ENCODE assay signal across 9 cellular contexts in the genomic region with DNA sequence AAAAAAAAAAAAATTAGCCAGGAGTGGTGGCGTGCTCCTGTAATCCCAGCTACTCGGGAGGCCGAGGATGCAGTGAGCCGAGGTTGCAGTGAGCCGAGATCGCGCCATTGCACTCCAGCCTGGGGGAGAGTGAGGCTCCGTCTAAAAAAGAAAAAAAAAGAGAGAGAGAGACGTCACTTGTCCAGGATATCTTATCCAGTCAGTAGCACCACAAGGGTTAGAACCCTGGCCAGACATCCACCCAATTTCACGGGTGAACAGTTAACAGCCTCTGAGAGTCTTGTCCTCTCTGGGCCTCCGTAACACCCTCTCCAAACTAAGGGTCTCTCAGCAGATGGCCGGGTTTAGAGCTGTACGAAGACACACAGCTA. TPM values are rescaled to one million over a fixed set of nuclear protein-coding genes. Genes with fewer than 3 reads are reported as not detected.
A peak's percentile ranks its signal among the peaks of the same experiment; 100 is the strongest.
DNase-seq lines count a peak whose midpoint lies in the region; ATAC-seq lines count a peak whose summit lies in the region.
"Had no signal": no experiment of that assay in that cellular context is flagged by ENCODE, and none has a peak within 500 bp of the region (broad histone marks: within the 10 kb centered on the region; RNA-seq: fewer than 3 reads in every experiment).

No MANE protein-coding gene starts in this region.

- peak overlapping the region; percentile 95 for H3K4me3 Mint-ChIP-seq in activated CD4-positive, alpha-beta T cell treated with anti-CD3 and anti-CD28 coated beads, Interleukin-2, amount 10 ng/mL, durations not matched to agents 7 days and 5 days

- H3K27ac ChIP-seq in layer of hippocampus (ENCODE audit: low read depth, low read length) (peak overlapping the region; percentile 97), thymus (ENCODE audit: low read depth) (peak overlapping the region; percentile 88)

- H3K4me1 Mint-ChIP-seq in activated CD4-positive, alpha-beta T cell treated with anti-CD3 and anti-CD28 coated beads, Interleukin-2, amount 10 ng/mL, durations not matched to agents 7 days and 5 days = peaks cover 34% of the 10 kb centered on the region

- no peaks in the 10 kb centered on the region for H3K9me3 Mint-ChIP-seq in activated CD4-positive, alpha-beta T cell treated with anti-CD3 and anti-CD28 coated beads, Interleukin-2, amount 10 ng/mL, durations not matched to agents 7 days and 5 days
- no peaks in the 10 kb centered on the region for H3K9me3 Mint-ChIP-seq in activated naive CD4-positive, alpha-beta T cell treated with anti-CD3 and anti-CD28 coated beads, Interleukin-2, amount 50 U/mL, for 72 hours

- peaks cover 10% of the 10 kb centered on the region for H3K4me1 ChIP-seq in thymus (ENCODE audit: control insufficient read depth, insufficient read depth, low read length)

- DNase-seq in activated CD4-positive, alpha-beta T cell treated with anti-CD3 and anti-CD28 coated beads, Interleukin-2, amount 10 ng/mL, durations not matched to agents 7 days and 5 days = no peak
- DNase-seq in activated CD4-positive, alpha-beta T cell treated with anti-CD3 and anti-CD28 coated beads, Interleukin-2, amount 50 U/mL, for 4 hours = no peak
- no peak for DNase-seq in activated naive CD4-positive, alpha-beta T cell treated with anti-CD3 and anti-CD28 coated beads, Interleukin-2, amount 50 U/mL, for 72 hours (ENCODE audit: low spot score in 2 of 2)
- DNase-seq in HK-2 (ENCODE audit: unreplicated experiment) = no peak
- DNase-seq in inferior parietal cortex (ENCODE audit: extremely low spot score) = no peak

- H3K27me3 ChIP-seq in layer of hippocampus (ENCODE audit: control insufficient read depth, insufficient read depth, low read length) (no peaks in the 10 kb centered on the region), thymus (ENCODE audit: control insufficient read depth, insufficient read depth) (no peaks in the 10 kb centered on the region)

- H3K9me3 ChIP-seq in thymus (ENCODE audit: control insufficient read depth) = no peaks in the 10 kb centered on the region

- H3K36me3 Mint-ChIP-seq in activated CD4-positive, alpha-beta T cell treated with anti-CD3 and anti-CD28 coated beads, Interleukin-2, amount 10 ng/mL, durations not matched to agents 7 days and 5 days (ENCODE audit: low read depth) = no peaks in the 10 kb centered on the region
- peaks cover 4 to 7% of the 10 kb centered on the region in 2 donors for H3K36me3 Mint-ChIP-seq in activated naive CD4-positive, alpha-beta T cell treated with anti-CD3 and anti-CD28 coated beads, Interleukin-2, amount 50 U/mL, for 72 hours

- 34% methylated on average over 13 of the region's 13 CpGs for WGBS in thymus

- ATAC-seq in activated naive CD4-positive, alpha-beta T cell treated with anti-CD3 and anti-CD28 coated beads, Interleukin-2, amount 50 U/mL, for 72 hours = no peak
- ATAC-seq in GM18907 (IDR thresholded peaks at IDR 0.05; ENCODE audit: unreplicated experiment) = no peak

- POLR2A ChIA-PET in activated CD4-positive, alpha-beta T cell treated with anti-CD3 and anti-CD28 coated beads, Interleukin-2, amount 10 ng/mL, durations not matched to agents 7 days and 5 days (lab: Charles Lee) = interaction anchor here (0.6 kb wide), 1 partner anchor 1078 kb away, joined by 3 read pairs; no protein-coding TSS in a partner anchor

- peak overlapping the region; percentile 96 for H3K4me3 ChIP-seq in thymus (ENCODE audit: low read length)

- CTCF ChIA-PET in activated CD4-positive, alpha-beta T cell treated with anti-CD3 and anti-CD28 coated beads, Interleukin-2, amount 10 ng/mL, durations not matched to agents 7 days and 5 days (lab: Charles Lee) = interaction anchor here (0.6 to 1.2 kb wide), 5 partner anchors 21 to 63 kb away, joined by 3 to 4 read pairs (median 3); partner anchors contain the start of gene APOE

- peak overlapping the region; percentile 98 for H3K27ac Mint-ChIP-seq in activated CD4-positive, alpha-beta T cell treated with anti-CD3 and anti-CD28 coated beads, Interleukin-2, amount 10 ng/mL, durations not matched to agents 7 days and 5 days
- H3K27ac Mint-ChIP-seq in activated naive CD4-positive, alpha-beta T cell treated with anti-CD3 and anti-CD28 coated beads, Interleukin-2, amount 50 U/mL, for 72 hours = peak overlapping the region; percentile 93 to 99

- no peaks in the 10 kb centered on the region for H3K36me3 ChIP-seq in thymus (ENCODE audit: control insufficient read depth, insufficient read depth)

- no peaks in the 10 kb centered on the region for H3K27me3 Mint-ChIP-seq in activated CD4-positive, alpha-beta T cell treated with anti-CD3 and anti-CD28 coated beads, Interleukin-2, amount 10 ng/mL, durations not matched to agents 7 days and 5 days

RNA-seq across cellular contexts. Expression of gene CLPTM1, which starts 0.9 kb away (rescaled TPM):
- 10 to 100 TPM; 70.6 to 72.8 TPM for total RNA-seq in activated CD4-positive, alpha-beta T cell treated with anti-CD3 and anti-CD28 coated beads, Interleukin-2, amount 10 ng/mL, durations not matched to agents 7 days and 5 days
- 10 to 100 TPM; 54.0 to 58.5 TPM for total RNA-seq in activated naive CD4-positive, alpha-beta T cell treated with anti-CD3 and anti-CD28 coated beads, Interleukin-2, amount 50 U/mL, for 72 hours
- polyA plus RNA-seq in thymus = 36.8 TPM

RNA-seq across cellular contexts. Expression of gene APOC2, which starts 8.4 kb away (rescaled TPM):
- not detected for total RNA-seq in activated CD4-positive, alpha-beta T cell treated with anti-CD3 and anti-CD28 coated beads, Interleukin-2, amount 10 ng/mL, durations not matched to agents 7 days and 5 days
- not detected for total RNA-seq in activated naive CD4-positive, alpha-beta T cell treated with anti-CD3 and anti-CD28 coated beads, Interleukin-2, amount 50 U/mL, for 72 hours
- polyA plus RNA-seq in thymus = 12.6 TPM
- total RNA-seq: activated CD8-positive, alpha-beta memory T cell treated with anti-CD3 and anti-CD28 coated beads for 36 hours had no signal

RNA-seq across cellular contexts. Expression of gene APOC4, which starts 12.2 kb away (rescaled TPM):
- not detected for total RNA-seq in activated CD4-positive, alpha-beta T cell treated with anti-CD3 and anti-CD28 coated beads, Interleukin-2, amount 10 ng/mL, durations not matched to agents 7 days and 5 days
- total RNA-seq in activated naive CD4-positive, alpha-beta T cell treated with anti-CD3 and anti-CD28 coated beads, Interleukin-2, amount 50 U/mL, for 72 hours = not detected
- 0.32 TPM for polyA plus RNA-seq in thymus
- total RNA-seq: activated CD8-positive, alpha-beta memory T cell treated with anti-CD3 and anti-CD28 coated beads for 36 hours had no signal

RNA-seq across cellular contexts. Expression of gene APOC1, which starts 39.9 kb away (rescaled TPM):
- total RNA-seq in activated CD4-positive, alpha-beta T cell treated with anti-CD3 and anti-CD28 coated beads, Interleukin-2, amount 10 ng/mL, durations not matched to agents 7 days and 5 days = not detected
- under 1 TPM in 1 of 2 donors, not detected in 1; 0.61 TPM for total RNA-seq in activated naive CD4-positive, alpha-beta T cell treated with anti-CD3 and anti-CD28 coated beads, Interleukin-2, amount 50 U/mL, for 72 hours
- polyA plus RNA-seq in thymus = 249 TPM

RNA-seq across cellular contexts. Expression of gene RELB, which starts 47.0 kb away (rescaled TPM):
- 10 to 100 TPM; 16.8 to 20.0 TPM for total RNA-seq in activated CD4-positive, alpha-beta T cell treated with anti-CD3 and anti-CD28 coated beads, Interleukin-2, amount 10 ng/mL, durations not matched to agents 7 days and 5 days
- 10 to 100 TPM; 31.7 to 56.5 TPM for total RNA-seq in activated naive CD4-positive, alpha-beta T cell treated with anti-CD3 and anti-CD28 coated beads, Interleukin-2, amount 50 U/mL, for 72 hours
- 24.1 TPM for polyA plus RNA-seq in thymus
